ENCODE assay signal across 1 cellular context in the genomic region with DNA sequence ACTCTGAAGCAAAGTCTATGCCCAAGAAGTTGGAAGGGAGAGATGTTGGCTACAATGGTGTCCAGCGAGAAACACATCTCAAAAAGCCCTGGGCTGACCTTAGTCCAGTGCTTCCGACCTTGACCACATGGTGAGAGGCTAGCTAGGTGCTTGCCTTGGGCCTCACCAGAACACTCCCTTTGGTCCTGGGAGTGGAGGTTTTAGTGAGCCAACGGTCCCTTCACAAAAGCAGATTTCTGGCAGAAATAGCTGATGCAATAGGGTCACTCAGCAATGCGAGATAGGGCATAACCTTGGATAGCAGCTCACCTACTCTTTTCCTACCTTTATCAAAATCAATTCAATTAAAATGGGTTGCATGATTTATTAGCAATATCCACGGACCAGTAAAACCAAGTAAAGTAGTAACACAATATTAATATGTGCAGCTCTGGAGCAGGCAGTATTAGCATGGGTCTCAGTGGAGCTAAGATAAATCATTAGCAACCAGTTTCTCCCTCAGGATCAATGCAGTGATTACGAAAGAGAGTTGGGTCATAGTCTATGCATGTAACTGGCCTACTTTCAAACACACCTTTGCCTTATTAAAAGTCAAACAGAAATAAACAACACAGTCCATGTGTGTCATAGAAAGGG.
TF ChIP-seq lines count a peak whose summit lies in the region.

No MANE protein-coding gene starts in this region.

TF ChIP-seq in HepG2, 621 proteins besides CTCF, POLR2A, EP300 and RAD21 (continued from another document and continues in another):
- TF ChIP-seq, protein P1, sequence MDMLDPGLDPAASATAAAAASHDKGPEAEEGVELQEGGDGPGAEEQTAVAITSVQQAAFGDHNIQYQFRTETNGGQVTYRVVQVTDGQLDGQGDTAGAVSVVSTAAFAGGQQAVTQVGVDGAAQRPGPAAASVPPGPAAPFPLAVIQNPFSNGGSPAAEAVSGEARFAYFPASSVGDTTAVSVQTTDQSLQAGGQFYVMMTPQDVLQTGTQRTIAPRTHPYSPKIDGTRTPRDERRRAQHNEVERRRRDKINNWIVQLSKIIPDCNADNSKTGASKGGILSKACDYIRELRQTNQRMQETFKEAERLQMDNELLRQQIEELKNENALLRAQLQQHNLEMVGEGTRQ (IDR thresholded peaks at IDR 0.05; ENCODE audit: low read depth, low read length): 0 out of 2 replicates have a peak, but pooled peaks have one; percentile 12
- TF ChIP-seq, protein P1 (CRISPR knock-in tag; IDR thresholded peaks at IDR 0.05; ENCODE audit: borderline replicate concordance): peak; percentile 42; the same call in 1 of the 2 replicates
- TF ChIP-seq, protein P2, sequence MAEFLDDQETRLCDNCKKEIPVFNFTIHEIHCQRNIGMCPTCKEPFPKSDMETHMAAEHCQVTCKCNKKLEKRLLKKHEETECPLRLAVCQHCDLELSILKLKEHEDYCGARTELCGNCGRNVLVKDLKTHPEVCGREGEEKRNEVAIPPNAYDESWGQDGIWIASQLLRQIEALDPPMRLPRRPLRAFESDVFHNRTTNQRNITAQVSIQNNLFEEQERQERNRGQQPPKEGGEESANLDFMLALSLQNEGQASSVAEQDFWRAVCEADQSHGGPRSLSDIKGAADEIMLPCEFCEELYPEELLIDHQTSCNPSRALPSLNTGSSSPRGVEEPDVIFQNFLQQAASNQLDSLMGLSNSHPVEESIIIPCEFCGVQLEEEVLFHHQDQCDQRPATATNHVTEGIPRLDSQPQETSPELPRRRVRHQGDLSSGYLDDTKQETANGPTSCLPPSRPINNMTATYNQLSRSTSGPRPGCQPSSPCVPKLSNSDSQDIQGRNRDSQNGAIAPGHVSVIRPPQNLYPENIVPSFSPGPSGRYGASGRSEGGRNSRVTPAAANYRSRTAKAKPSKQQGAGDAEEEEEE (CRISPR knock-in tag; IDR thresholded peaks at IDR 0.05; ENCODE audit: borderline replicate concordance): no peak
- TF ChIP-seq, protein P3, sequence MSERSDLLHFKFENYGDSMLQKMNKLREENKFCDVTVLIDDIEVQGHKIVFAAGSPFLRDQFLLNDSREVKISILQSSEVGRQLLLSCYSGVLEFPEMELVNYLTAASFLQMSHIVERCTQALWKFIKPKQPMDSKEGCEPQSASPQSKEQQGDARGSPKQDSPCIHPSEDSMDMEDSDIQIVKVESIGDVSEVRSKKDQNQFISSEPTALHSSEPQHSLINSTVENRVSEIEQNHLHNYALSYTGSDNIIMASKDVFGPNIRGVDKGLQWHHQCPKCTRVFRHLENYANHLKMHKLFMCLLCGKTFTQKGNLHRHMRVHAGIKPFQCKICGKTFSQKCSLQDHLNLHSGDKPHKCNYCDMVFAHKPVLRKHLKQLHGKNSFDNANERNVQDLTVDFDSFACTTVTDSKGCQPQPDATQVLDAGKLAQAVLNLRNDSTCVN (CRISPR knock-in tag; IDR thresholded peaks at IDR 0.05; ENCODE audit: borderline replicate concordance): no peak
- TF ChIP-seq ZFY (CRISPR knock-in tag; IDR thresholded peaks at IDR 0.05) (peak; percentile 55), KLF15 (CRISPR knock-in tag; IDR thresholded peaks at IDR 0.05; ENCODE audit: borderline replicate concordance) (no peak), ISX (CRISPR knock-in tag; conservative IDR thresholded peaks at IDR 0.05) (no peak), ZNF747 (CRISPR knock-in tag; IDR thresholded peaks at IDR 0.05; ENCODE audit: borderline replicate concordance) (0 out of 2 replicates have a peak, but pooled peaks have one; percentile 43), GATAD2A (CRISPR knock-in tag; IDR thresholded peaks at IDR 0.05) (peak; percentile 92), PHF21A (CRISPR knock-in tag; IDR thresholded peaks at IDR 0.05) (0 out of 2 replicates have a peak, but pooled peaks have one; percentile 46), ZNF282 (IDR thresholded peaks at IDR 0.05; ENCODE audit: partially characterized antibody) (no peak), IRF2 (CRISPR knock-in tag; IDR thresholded peaks at IDR 0.05) (no peak), SRY (CRISPR knock-in tag; IDR thresholded peaks at IDR 0.05) (no peak), SMAD1 (CRISPR knock-in tag; IDR thresholded peaks at IDR 0.05; ENCODE audit: borderline replicate concordance, low read depth) (no peak), THYN1 (CRISPR knock-in tag; IDR thresholded peaks at IDR 0.05; ENCODE audit: borderline replicate concordance, low read depth) (no peak), MED1 (CRISPR knock-in tag; IDR thresholded peaks at IDR 0.05) (peak; percentile 58; the same call in 1 of the 2 replicates), MED8 (CRISPR knock-in tag; IDR thresholded peaks at IDR 0.05; ENCODE audit: insufficient replicate concordance) (no peak), KDM5B (CRISPR knock-in tag; IDR thresholded peaks at IDR 0.05; ENCODE audit: borderline replicate concordance) (no peak), RARA (CRISPR knock-in tag; IDR thresholded peaks at IDR 0.05) (peak; percentile 66), ZNF296 (CRISPR knock-in tag; conservative IDR thresholded peaks at IDR 0.05) (no peak), ZFX (CRISPR knock-in tag; IDR thresholded peaks at IDR 0.05; ENCODE audit: low read depth) (peak; percentile 81), THAP11 (CRISPR knock-in tag; IDR thresholded peaks at IDR 0.05) (peak; percentile 31; the same call in 1 of the 2 replicates), ZNF788 (CRISPR knock-in tag; IDR thresholded peaks at IDR 0.05; ENCODE audit: borderline replicate concordance) (no peak), ZNF746 (CRISPR knock-in tag; IDR thresholded peaks at IDR 0.05) (no peak), NCOA5 (CRISPR knock-in tag; IDR thresholded peaks at IDR 0.05) (no peak), ONECUT2 (CRISPR knock-in tag; IDR thresholded peaks at IDR 0.05) (peak; percentile 92), ZNF564 (CRISPR knock-in tag; IDR thresholded peaks at IDR 0.05) (no peak)
- TF ChIP-seq, protein P4, sequence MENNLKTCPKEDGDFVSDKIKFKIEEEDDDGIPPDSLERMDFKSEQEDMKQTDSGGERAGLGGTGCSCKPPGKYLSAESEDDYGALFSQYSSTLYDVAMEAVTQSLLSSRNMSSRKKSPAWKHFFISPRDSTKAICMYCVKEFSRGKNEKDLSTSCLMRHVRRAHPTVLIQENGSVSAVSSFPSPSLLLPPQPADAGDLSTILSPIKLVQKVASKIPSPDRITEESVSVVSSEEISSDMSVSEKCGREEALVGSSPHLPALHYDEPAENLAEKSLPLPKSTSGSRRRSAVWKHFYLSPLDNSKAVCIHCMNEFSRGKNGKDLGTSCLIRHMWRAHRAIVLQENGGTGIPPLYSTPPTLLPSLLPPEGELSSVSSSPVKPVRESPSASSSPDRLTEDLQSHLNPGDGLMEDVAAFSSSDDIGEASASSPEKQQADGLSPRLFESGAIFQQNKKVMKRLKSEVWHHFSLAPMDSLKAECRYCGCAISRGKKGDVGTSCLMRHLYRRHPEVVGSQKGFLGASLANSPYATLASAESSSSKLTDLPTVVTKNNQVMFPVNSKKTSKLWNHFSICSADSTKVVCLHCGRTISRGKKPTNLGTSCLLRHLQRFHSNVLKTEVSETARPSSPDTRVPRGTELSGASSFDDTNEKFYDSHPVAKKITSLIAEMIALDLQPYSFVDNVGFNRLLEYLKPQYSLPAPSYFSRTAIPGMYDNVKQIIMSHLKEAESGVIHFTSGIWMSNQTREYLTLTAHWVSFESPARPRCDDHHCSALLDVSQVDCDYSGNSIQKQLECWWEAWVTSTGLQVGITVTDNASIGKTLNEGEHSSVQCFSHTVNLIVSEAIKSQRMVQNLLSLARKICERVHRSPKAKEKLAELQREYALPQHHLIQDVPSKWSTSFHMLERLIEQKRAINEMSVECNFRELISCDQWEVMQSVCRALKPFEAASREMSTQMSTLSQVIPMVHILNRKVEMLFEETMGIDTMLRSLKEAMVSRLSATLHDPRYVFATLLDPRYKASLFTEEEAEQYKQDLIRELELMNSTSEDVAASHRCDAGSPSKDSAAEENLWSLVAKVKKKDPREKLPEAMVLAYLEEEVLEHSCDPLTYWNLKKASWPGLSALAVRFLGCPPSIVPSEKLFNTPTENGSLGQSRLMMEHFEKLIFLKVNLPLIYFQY (CRISPR knock-in tag; IDR thresholded peaks at IDR 0.05; ENCODE audit: borderline replicate concordance): peak; percentile 74; the same call in 1 of the 2 replicates
- TF ChIP-seq, protein P5, sequence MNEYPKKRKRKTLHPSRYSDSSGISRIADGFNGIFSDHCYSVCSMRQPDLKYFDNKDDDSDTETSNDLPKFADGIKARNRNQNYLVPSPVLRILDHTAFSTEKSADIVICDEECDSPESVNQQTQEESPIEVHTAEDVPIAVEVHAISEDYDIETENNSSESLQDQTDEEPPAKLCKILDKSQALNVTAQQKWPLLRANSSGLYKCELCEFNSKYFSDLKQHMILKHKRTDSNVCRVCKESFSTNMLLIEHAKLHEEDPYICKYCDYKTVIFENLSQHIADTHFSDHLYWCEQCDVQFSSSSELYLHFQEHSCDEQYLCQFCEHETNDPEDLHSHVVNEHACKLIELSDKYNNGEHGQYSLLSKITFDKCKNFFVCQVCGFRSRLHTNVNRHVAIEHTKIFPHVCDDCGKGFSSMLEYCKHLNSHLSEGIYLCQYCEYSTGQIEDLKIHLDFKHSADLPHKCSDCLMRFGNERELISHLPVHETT (CRISPR knock-in tag; conservative IDR thresholded peaks at IDR 0.05): no peak
- TF ChIP-seq, protein P6, sequence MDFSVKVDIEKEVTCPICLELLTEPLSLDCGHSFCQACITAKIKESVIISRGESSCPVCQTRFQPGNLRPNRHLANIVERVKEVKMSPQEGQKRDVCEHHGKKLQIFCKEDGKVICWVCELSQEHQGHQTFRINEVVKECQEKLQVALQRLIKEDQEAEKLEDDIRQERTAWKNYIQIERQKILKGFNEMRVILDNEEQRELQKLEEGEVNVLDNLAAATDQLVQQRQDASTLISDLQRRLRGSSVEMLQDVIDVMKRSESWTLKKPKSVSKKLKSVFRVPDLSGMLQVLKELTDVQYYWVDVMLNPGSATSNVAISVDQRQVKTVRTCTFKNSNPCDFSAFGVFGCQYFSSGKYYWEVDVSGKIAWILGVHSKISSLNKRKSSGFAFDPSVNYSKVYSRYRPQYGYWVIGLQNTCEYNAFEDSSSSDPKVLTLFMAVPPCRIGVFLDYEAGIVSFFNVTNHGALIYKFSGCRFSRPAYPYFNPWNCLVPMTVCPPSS (IDR thresholded peaks at IDR 0.05): no peak
- TF ChIP-seq, protein P7, sequence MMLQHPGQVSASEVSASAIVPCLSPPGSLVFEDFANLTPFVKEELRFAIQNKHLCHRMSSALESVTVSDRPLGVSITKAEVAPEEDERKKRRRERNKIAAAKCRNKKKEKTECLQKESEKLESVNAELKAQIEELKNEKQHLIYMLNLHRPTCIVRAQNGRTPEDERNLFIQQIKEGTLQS (CRISPR knock-in tag; IDR thresholded peaks at IDR 0.05): peak; percentile 64; the same call in 1 of the 2 replicates
- TF ChIP-seq, protein P8, sequence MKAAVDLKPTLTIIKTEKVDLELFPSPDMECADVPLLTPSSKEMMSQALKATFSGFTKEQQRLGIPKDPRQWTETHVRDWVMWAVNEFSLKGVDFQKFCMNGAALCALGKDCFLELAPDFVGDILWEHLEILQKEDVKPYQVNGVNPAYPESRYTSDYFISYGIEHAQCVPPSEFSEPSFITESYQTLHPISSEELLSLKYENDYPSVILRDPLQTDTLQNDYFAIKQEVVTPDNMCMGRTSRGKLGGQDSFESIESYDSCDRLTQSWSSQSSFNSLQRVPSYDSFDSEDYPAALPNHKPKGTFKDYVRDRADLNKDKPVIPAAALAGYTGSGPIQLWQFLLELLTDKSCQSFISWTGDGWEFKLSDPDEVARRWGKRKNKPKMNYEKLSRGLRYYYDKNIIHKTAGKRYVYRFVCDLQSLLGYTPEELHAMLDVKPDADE (CRISPR knock-in tag; IDR thresholded peaks at IDR 0.05): no peak
- TF ChIP-seq, protein P9, sequence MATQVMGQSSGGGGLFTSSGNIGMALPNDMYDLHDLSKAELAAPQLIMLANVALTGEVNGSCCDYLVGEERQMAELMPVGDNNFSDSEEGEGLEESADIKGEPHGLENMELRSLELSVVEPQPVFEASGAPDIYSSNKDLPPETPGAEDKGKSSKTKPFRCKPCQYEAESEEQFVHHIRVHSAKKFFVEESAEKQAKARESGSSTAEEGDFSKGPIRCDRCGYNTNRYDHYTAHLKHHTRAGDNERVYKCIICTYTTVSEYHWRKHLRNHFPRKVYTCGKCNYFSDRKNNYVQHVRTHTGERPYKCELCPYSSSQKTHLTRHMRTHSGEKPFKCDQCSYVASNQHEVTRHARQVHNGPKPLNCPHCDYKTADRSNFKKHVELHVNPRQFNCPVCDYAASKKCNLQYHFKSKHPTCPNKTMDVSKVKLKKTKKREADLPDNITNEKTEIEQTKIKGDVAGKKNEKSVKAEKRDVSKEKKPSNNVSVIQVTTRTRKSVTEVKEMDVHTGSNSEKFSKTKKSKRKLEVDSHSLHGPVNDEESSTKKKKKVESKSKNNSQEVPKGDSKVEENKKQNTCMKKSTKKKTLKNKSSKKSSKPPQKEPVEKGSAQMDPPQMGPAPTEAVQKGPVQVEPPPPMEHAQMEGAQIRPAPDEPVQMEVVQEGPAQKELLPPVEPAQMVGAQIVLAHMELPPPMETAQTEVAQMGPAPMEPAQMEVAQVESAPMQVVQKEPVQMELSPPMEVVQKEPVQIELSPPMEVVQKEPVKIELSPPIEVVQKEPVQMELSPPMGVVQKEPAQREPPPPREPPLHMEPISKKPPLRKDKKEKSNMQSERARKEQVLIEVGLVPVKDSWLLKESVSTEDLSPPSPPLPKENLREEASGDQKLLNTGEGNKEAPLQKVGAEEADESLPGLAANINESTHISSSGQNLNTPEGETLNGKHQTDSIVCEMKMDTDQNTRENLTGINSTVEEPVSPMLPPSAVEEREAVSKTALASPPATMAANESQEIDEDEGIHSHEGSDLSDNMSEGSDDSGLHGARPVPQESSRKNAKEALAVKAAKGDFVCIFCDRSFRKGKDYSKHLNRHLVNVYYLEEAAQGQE (IDR thresholded peaks at IDR 0.05; ENCODE audit: borderline replicate concordance in 1 of 2, low read depth in 1 of 2, low read length in 2 of 2): no peak; a peak in 1 of 4 replicates
- TF ChIP-seq, protein P10, sequence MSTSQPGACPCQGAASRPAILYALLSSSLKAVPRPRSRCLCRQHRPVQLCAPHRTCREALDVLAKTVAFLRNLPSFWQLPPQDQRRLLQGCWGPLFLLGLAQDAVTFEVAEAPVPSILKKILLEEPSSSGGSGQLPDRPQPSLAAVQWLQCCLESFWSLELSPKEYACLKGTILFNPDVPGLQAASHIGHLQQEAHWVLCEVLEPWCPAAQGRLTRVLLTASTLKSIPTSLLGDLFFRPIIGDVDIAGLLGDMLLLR (CRISPR knock-in tag; IDR thresholded peaks at IDR 0.05): no peak
